In genomic region chr4:87299898-87300297, GRCh38 we compare ENCODE assay signal across 19 cellular contexts. TPM values are rescaled to one million over a fixed set of nuclear protein-coding genes. Genes with fewer than 3 reads are reported as not detected.
"Had no signal": no experiment of that assay in that cellular context is flagged by ENCODE, and none has a peak within 500 bp of the region (broad histone marks: within the 10 kb centered on the region; RNA-seq: fewer than 3 reads in every experiment).

No MANE protein-coding gene starts in this region.

- H3K27ac ChIP-seq: body of pancreas, foreskin keratinocyte, hepatocyte, left ventricle myocardium inferior, right atrium auricular region, thyroid gland, WERI-Rb-1 had no signal

- H3K36me3 ChIP-seq: left ventricle myocardium inferior, right atrium auricular region, thyroid gland, WERI-Rb-1 had no signal

- ATAC-seq: activated CD8-positive, alpha-beta T cell treated with anti-CD3 and anti-CD28 coated beads, Interleukin-2, amount 10 ng/mL, durations not matched to agents 7 days and 5 days; body of pancreas; foreskin keratinocyte; T-cell had no signal

- H3K9me3 ChIP-seq: body of pancreas, left ventricle myocardium inferior, right atrium auricular region, thyroid gland had no signal

- H3K4me3 ChIP-seq: body of pancreas, hepatocyte, left ventricle myocardium inferior, right atrium auricular region, thyroid gland had no signal

- DNase-seq: activated CD4-positive, alpha-beta T cell treated with anti-CD3 and anti-CD28 coated beads, Interleukin-2, amount 50 U/mL, for 1 hour; activated CD4-positive, CD25-positive, alpha-beta regulatory T cell treated with anti-CD3 and anti-CD28 coated beads, Interleukin-2, amount 50 U/mL, for 72 hours; activated CD8-positive, alpha-beta T cell treated with anti-CD3 and anti-CD28 coated beads, Interleukin-2, amount 10 ng/mL, durations not matched to agents 7 days and 5 days; activated gamma-delta T cell treated with Interleukin-2 at 50 U/mL for 16 hours; body of pancreas; foreskin keratinocyte; glutamatergic neuron; immature natural killer cell; left ventricle myocardium inferior; nephron progenitor cell; occipital lobe; T-cell; thyroid gland; WERI-Rb-1 had no signal

- H3K27me3 ChIP-seq: body of pancreas, foreskin keratinocyte, hepatocyte, right atrium auricular region, thyroid gland had no signal

- H3K4me1 ChIP-seq: left ventricle myocardium inferior, right atrium auricular region had no signal

RNA-seq across cellular contexts. Expression of gene HSD17B13, which starts 22.8 kb away (rescaled TPM):
- total RNA-seq: activated T-helper 1 cell treated with anti-CD3 and anti-CD28 coated beads, Interleukin-12 subunit alpha, Interleukin-12 subunit beta, Interleukin-2, Interleukin-4 antibody, amounts not matched to agents 30 ng/mL and 10 ng/mL and 1 ng/mL, durations not matched to agents 14 hours and 24 hours and 36 hours; chondrocyte; myocyte; right atrium auricular region had no signal
